Comparison of ENCODE assay signal across 8 cellular contexts in genomic region chr19:14200147-14200841, GRCh38. TPM values are rescaled to one million over a fixed set of nuclear protein-coding genes. Genes with fewer than 3 reads are reported as not detected.
DNase-seq lines count a peak whose midpoint lies in the region; ATAC-seq and TF ChIP-seq lines count a peak whose summit lies in the region.
"Not testable (repeated sequence)": the region's sequence is repeated elsewhere in the genome, so short reads cannot be mapped to it uniquely, and the experiment has no call there.

No MANE protein-coding gene starts in this region.

- H3K4me3 Mint-ChIP-seq in activated naive CD8-positive, alpha-beta T cell treated with anti-CD3 and anti-CD28 coated beads, Interleukin-2, amount 50 U/mL, for 24 hours, result not testable (repeated sequence)

- not testable (repeated sequence) for H3K27me3 ChIP-seq in BE2C

- DNase-seq in BE2C, result peak; percentile 52
- DNase-seq in H4 (ENCODE audit: low spot score), result peak; percentile 46
- DNase-seq in NCI-H748 (lab: John Stamatoyannopoulos, UW; ENCODE audit: unreplicated experiment), result peak; percentile 39
- DNase-seq in activated naive CD8-positive, alpha-beta T cell treated with anti-CD3 and anti-CD28 coated beads, Interleukin-2, amount 50 U/mL, for 24 hours, result peak; percentile 50
- DNase-seq in fibroblast of the aortic adventitia (ENCODE audit: low read depth), result peak; percentile 22
- peak; percentile 30 for DNase-seq in mucosa of gallbladder (ENCODE audit: low spot score)
- DNase-seq in stimulated activated CD4-positive, alpha-beta T cell treated with anti-CD3 and anti-CD28 coated beads, TNF-alpha, amount 100 ng/mL, for 24 hours (ENCODE audit: low read depth in 3 of 3), result peak in 2 of 3 experiments; percentile 19 to 47

- peaks cover 26% of the 10 kb centered on the region for H3K4me1 Mint-ChIP-seq in activated naive CD8-positive, alpha-beta T cell treated with anti-CD3 and anti-CD28 coated beads, Interleukin-2, amount 50 U/mL, for 24 hours

- H3K27me3 Mint-ChIP-seq in activated naive CD8-positive, alpha-beta T cell treated with anti-CD3 and anti-CD28 coated beads, Interleukin-2, amount 50 U/mL, for 24 hours, result not testable (repeated sequence)

- not testable (repeated sequence) for H3K9me3 Mint-ChIP-seq in activated naive CD8-positive, alpha-beta T cell treated with anti-CD3 and anti-CD28 coated beads, Interleukin-2, amount 50 U/mL, for 24 hours

- TF ChIP-seq CTCF in BE2C (IDR thresholded peaks at IDR 0.05; ENCODE audit: low read depth, low read length) (peak; percentile 53), fibroblast of the aortic adventitia (IDR thresholded peaks at IDR 0.05; ENCODE audit: insufficient read depth, low read length) (peak; percentile 45)

- not testable (repeated sequence) for H3K36me3 ChIP-seq in BE2C

- ATAC-seq in activated CD4-positive, CD25-positive, alpha-beta regulatory T cell treated with anti-CD3 and anti-CD28 coated beads, Interleukin-2, amount 50 U/mL, for 24 hours, result peak; percentile 64 to 68
- peak; percentile 63 for ATAC-seq in activated naive CD8-positive, alpha-beta T cell treated with anti-CD3 and anti-CD28 coated beads, Interleukin-2, amount 50 U/mL, for 24 hours

- H3K27ac Mint-ChIP-seq in activated naive CD8-positive, alpha-beta T cell treated with anti-CD3 and anti-CD28 coated beads, Interleukin-2, amount 50 U/mL, for 24 hours, result not testable (repeated sequence)

- not testable (repeated sequence) for H3K9me3 ChIP-seq in BE2C

- H3K4me1 ChIP-seq in BE2C, result not testable (repeated sequence)

- H3K4me3 ChIP-seq in BE2C (ENCODE audit: low read depth, low read length); fibroblast of the aortic adventitia (ENCODE audit: low read depth, low read length): not testable (repeated sequence)

- H3K36me3 Mint-ChIP-seq in activated naive CD8-positive, alpha-beta T cell treated with anti-CD3 and anti-CD28 coated beads, Interleukin-2, amount 50 U/mL, for 24 hours (ENCODE audit: low read depth), result not testable (repeated sequence)

RNA-seq across cellular contexts. Expression of gene ADGRL1, which starts 5.7 kb away (rescaled TPM):
- 69.0 TPM for polyA plus RNA-seq in BE2C (2012; ENCODE audit: insufficient read depth, insufficient read length, low read depth)
- 5.2 and 10.9 TPM in 2 replicates for total RNA-seq in H4 (2014; rRNA removed; shearing (Covaris generic))
- total RNA-seq in fibroblast of the aortic adventitia (ENCODE audit: low replicate concordance), result 6.0 and 14.3 TPM in 2 replicates
- 33.2 TPM for total RNA-seq in mucosa of gallbladder
